Comparison of ENCODE assay signal across 19 cellular contexts in the genomic region with DNA sequence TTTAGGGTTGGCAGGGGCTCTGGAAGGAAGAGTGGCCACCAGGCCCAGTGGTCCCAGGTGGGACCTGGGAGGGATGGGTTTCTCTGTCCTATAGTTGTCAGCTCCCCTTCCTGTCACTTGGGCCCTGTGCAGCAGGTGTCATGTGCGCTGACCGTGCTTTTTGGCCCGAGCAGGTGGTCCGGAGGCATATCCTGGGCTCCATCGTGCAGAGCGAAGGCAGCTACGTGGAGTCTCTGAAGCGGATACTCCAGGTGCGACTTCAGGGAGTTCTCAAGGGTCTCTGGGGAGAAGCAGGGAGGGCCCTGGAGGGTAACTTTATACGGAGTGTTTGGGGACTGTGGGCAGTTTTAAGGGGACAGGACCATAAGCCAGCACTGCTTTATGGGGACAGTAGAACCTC.
"Had no signal": no experiment of that assay in that cellular context is flagged by ENCODE, and none has a peak within 500 bp of the region (broad histone marks: within the 10 kb centered on the region; RNA-seq: fewer than 3 reads in every experiment).

No MANE protein-coding gene starts in this region.

- H3K27me3 ChIP-seq: gastroesophageal sphincter, hepatocyte, right atrium auricular region, suprapubic skin, tibial nerve, upper lobe of right lung, vagina had no signal

- H2AFZ ChIP-seq: hepatocyte had no signal

- H3K4me2 ChIP-seq: hepatocyte had no signal

- H3K79me2 ChIP-seq: hepatocyte had no signal

- ATAC-seq: gastroesophageal sphincter, left cardiac atrium, left ventricle myocardium superior, upper lobe of right lung had no signal

- H3K9me3 ChIP-seq: gastroesophageal sphincter, right atrium auricular region, suprapubic skin, tibial nerve, upper lobe of right lung, vagina had no signal

- DNase-seq: effector CD4-positive, alpha-beta T cell; kidney; left cardiac atrium; left ventricle myocardium superior; mesenchymal stem cell; midbrain; occipital lobe; small intestine; stimulated activated CD4-positive, alpha-beta T cell treated with anti-CD3 and anti-CD28 coated beads, Interleukin-12 subunit alpha, Interleukin-12 subunit beta, amount 100 ng/mL, for 4 hours; stimulated activated naive CD4-positive, alpha-beta T cell; upper lobe of right lung had no signal

- H3K4me3 ChIP-seq: gastroesophageal sphincter, hepatocyte, lung, right atrium auricular region, tibial nerve, upper lobe of right lung, vagina had no signal

- H3K27ac ChIP-seq: hepatocyte, suprapubic skin, tibial nerve, upper lobe of right lung, vagina had no signal

- H3K27ac Mint-ChIP-seq: nephron had no signal

- H3K9me3 Mint-ChIP-seq: nephron had no signal

- H3K4me3 Mint-ChIP-seq: nephron had no signal
